9 cellular contexts compared by ENCODE assay signal in the genomic region with DNA sequence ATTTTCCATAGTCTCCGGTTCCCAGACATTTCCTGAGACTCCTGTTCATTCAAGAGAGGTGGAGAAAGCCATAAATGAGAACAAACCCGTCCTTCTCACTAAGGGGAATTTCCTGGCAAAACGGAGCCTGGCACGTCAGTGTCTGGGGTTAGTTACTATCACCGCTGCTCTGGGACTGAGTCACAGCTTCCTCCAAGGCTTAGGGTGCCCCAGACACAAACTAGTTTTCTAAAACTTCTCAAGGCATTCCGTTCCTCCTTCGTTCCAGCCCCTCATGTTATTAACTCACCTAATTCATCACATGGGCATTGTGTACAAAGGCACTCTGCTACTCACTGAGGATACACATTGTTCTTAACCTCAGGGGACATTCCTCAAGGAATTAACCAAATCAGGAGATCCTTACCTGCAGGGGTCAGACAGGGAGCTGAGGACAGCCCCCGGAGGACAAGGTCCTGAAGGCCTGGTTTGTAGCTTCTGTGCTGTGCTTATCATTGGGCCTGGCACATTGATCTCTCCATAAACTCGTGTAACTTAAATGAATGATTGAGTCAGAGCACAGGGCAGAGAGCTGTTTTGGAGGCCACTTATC.
DNase-seq lines count a peak whose midpoint lies in the region; ATAC-seq and TF ChIP-seq lines count a peak whose summit lies in the region.
"Had no signal": no experiment of that assay in that cellular context is flagged by ENCODE, and none has a peak within 500 bp of the region (broad histone marks: within the 10 kb centered on the region; RNA-seq: fewer than 3 reads in every experiment).

No MANE protein-coding gene starts in this region.

- ATAC-seq in GM18909 (IDR thresholded peaks at IDR 0.05; ENCODE audit: poor library complexity, unreplicated experiment) = peak; percentile 67
- ATAC-seq in HG03108 (IDR thresholded peaks at IDR 0.05; ENCODE audit: unreplicated experiment) = peak; percentile 60
- peak; percentile 83 for ATAC-seq in activated B cell treated with CpG ODN at 0.5 μM for 24 hours (ENCODE audit: low read depth)
- peak; percentile 73 for ATAC-seq in effector memory CD8-positive, alpha-beta T cell (replicated peaks)
- ATAC-seq in natural killer cell treated with Interleukin-12 subunit alpha and Interleukin-12 subunit beta and Interleukin-15 and Interleukin-18, amount 100 ng/mL, for 72 hours = peak; percentile 89 to 93

- peak overlapping the region; percentile 13 for H3K4me3 Mint-ChIP-seq in activated B cell treated with CpG ODN at 0.5 μM for 24 hours
- peak overlapping the region; percentile 63 to 69 for H3K4me3 Mint-ChIP-seq in effector memory CD8-positive, alpha-beta T cell
- H3K4me3 Mint-ChIP-seq in natural killer cell treated with Interleukin-12 subunit alpha and Interleukin-12 subunit beta and Interleukin-15 and Interleukin-18, amount 100 ng/mL, for 72 hours = peak overlapping the region; percentile 71
- H3K4me3 Mint-ChIP-seq: activated naive CD4-positive, alpha-beta T cell treated with anti-CD3 and anti-CD28 coated beads, Interleukin-2, amount 50 U/mL, for 24 hours had no signal

- intact Hi-C loops in activated B cell treated with CpG ODN at 0.5 μM for 24 hours (cut with micrococcal nuclease) (no loop called here), vagina (cut with DNase I) (no loop called here)

- POLR2A ChIA-PET in activated B cell treated with CpG ODN at 0.5 μM for 24 hours (lab: Charles Lee) = interaction anchor here (0.7 to 6.7 kb wide), 4 partner anchors 13 to 126 kb away, joined by 3 to 45 read pairs (median 5); a partner anchor contains a TSS

- no peaks in the 10 kb centered on the region for H3K27me3 ChIP-seq in vagina

- H3K27me3 Mint-ChIP-seq in activated B cell treated with CpG ODN at 0.5 μM for 24 hours = peaks cover 3% of the 10 kb centered on the region
- H3K27me3 Mint-ChIP-seq in effector memory CD8-positive, alpha-beta T cell = no peaks in the 10 kb centered on the region
- H3K27me3 Mint-ChIP-seq in natural killer cell treated with Interleukin-12 subunit alpha and Interleukin-12 subunit beta and Interleukin-15 and Interleukin-18, amount 100 ng/mL, for 72 hours = peaks cover 0 to 3% of the 10 kb centered on the region in 2 donors
- H3K27me3 Mint-ChIP-seq: activated naive CD4-positive, alpha-beta T cell treated with anti-CD3 and anti-CD28 coated beads, Interleukin-2, amount 50 U/mL, for 24 hours had no signal

- H3K27ac ChIP-seq in vagina = peak overlapping the region; percentile 83

- TF ChIP-seq CTCF in activated B cell treated with CpG ODN at 0.5 μM for 24 hours (IDR thresholded peaks at IDR 0.05) (no peak), vagina (IDR thresholded peaks at IDR 0.05) (no peak)

- no peaks in the 10 kb centered on the region for H3K9me3 Mint-ChIP-seq in activated B cell treated with CpG ODN at 0.5 μM for 24 hours
- no peaks in the 10 kb centered on the region for H3K9me3 Mint-ChIP-seq in effector memory CD8-positive, alpha-beta T cell
- no peaks in the 10 kb centered on the region for H3K9me3 Mint-ChIP-seq in natural killer cell treated with Interleukin-12 subunit alpha and Interleukin-12 subunit beta and Interleukin-15 and Interleukin-18, amount 100 ng/mL, for 72 hours
- H3K9me3 Mint-ChIP-seq: activated naive CD4-positive, alpha-beta T cell treated with anti-CD3 and anti-CD28 coated beads, Interleukin-2, amount 50 U/mL, for 24 hours had no signal

- CTCF ChIA-PET in activated B cell treated with CpG ODN at 0.5 μM for 24 hours (lab: Charles Lee) = no interaction called here

- no peaks in the 10 kb centered on the region for H3K36me3 ChIP-seq in vagina

- H3K36me3 Mint-ChIP-seq in activated B cell treated with CpG ODN at 0.5 μM for 24 hours (ENCODE audit: low read depth) = no peaks in the 10 kb centered on the region
- peaks cover 11% of the 10 kb centered on the region for H3K36me3 Mint-ChIP-seq in effector memory CD8-positive, alpha-beta T cell (ENCODE audit: insufficient read depth)
- H3K36me3 Mint-ChIP-seq in natural killer cell treated with Interleukin-12 subunit alpha and Interleukin-12 subunit beta and Interleukin-15 and Interleukin-18, amount 100 ng/mL, for 72 hours = no peaks in the 10 kb centered on the region
- H3K36me3 Mint-ChIP-seq: activated naive CD4-positive, alpha-beta T cell treated with anti-CD3 and anti-CD28 coated beads, Interleukin-2, amount 50 U/mL, for 24 hours had no signal

- H3K4me1 Mint-ChIP-seq in activated B cell treated with CpG ODN at 0.5 μM for 24 hours = peaks cover 26% of the 10 kb centered on the region
- H3K4me1 Mint-ChIP-seq in effector memory CD8-positive, alpha-beta T cell (ENCODE audit: low read depth in 2 of 2) = peaks cover 32 to 39% of the 10 kb centered on the region in 2 donors
- H3K4me1 Mint-ChIP-seq in natural killer cell treated with Interleukin-12 subunit alpha and Interleukin-12 subunit beta and Interleukin-15 and Interleukin-18, amount 100 ng/mL, for 72 hours (ENCODE audit: low read depth in 2 of 2) = peaks cover 44 to 45% of the 10 kb centered on the region in 2 donors

- H3K9me3 ChIP-seq in vagina = no peaks in the 10 kb centered on the region

- H3K4me3 ChIP-seq in vagina = no peak overlapping the region

- DNase-seq in activated B cell treated with CpG ODN at 0.5 μM for 24 hours (no peak), vagina (ENCODE audit: extremely low spot score in 2 of 2) (no peak), DMS153 treated with DMSO at 0.1 percent for 48 hours (lab: John Stamatoyannopoulos, UW; ENCODE audit: unreplicated experiment) (no peak), DMS79 treated with DMSO at 0.1 percent for 48 hours (lab: John Stamatoyannopoulos, UW) (no peak)
- peak; percentile 72 to 74 (median 73) for DNase-seq in effector memory CD8-positive, alpha-beta T cell
- DNase-seq in natural killer cell treated with Interleukin-12 subunit alpha and Interleukin-12 subunit beta and Interleukin-15 and Interleukin-18, amount 100 ng/mL, for 72 hours (ENCODE audit: low spot score) = peak; percentile 71

- H3K27ac Mint-ChIP-seq in activated B cell treated with CpG ODN at 0.5 μM for 24 hours = peak overlapping the region; percentile 78
- H3K27ac Mint-ChIP-seq in effector memory CD8-positive, alpha-beta T cell = peak overlapping the region; percentile 97 to 99
- H3K27ac Mint-ChIP-seq in natural killer cell treated with Interleukin-12 subunit alpha and Interleukin-12 subunit beta and Interleukin-15 and Interleukin-18, amount 100 ng/mL, for 72 hours = peak overlapping the region; percentile 87 to 90
- H3K27ac Mint-ChIP-seq: activated naive CD4-positive, alpha-beta T cell treated with anti-CD3 and anti-CD28 coated beads, Interleukin-2, amount 50 U/mL, for 24 hours had no signal

- no peak for TF ChIP-seq POLR2A in vagina (IDR thresholded peaks at IDR 0.05)

- H3K4me1 ChIP-seq in vagina = peaks cover 30% of the 10 kb centered on the region

Comparison
In these comparisons a context has a peak if more than half of its experiments do, and no peak if none do; other contexts are left out.
1. DNase-seq: peak in effector memory CD8-positive, alpha-beta T cell (3 of 3) and natural killer cell treated with Interleukin-12 subunit alpha and Interleukin-12 subunit beta and Interleukin-15 and Interleukin-18, amount 100 ng/mL, for 72 hours (single experiment); none in activated B cell treated with CpG ODN at 0.5 μM for 24 hours (single experiment), vagina (0 of 2), DMS153 treated with DMSO at 0.1 percent for 48 hours (single experiment) and DMS79 treated with DMSO at 0.1 percent for 48 hours (single experiment).
2. H3K4me3 Mint-ChIP-seq: peak in every context shown above with its lines; median percentile 71 in natural killer cell treated with Interleukin-12 subunit alpha and Interleukin-12 subunit beta and Interleukin-15 and Interleukin-18, amount 100 ng/mL, for 72 hours; 66 in effector memory CD8-positive, alpha-beta T cell; 13 in activated B cell treated with CpG ODN at 0.5 μM for 24 hours.
3. Peak in every context shown above with its lines, with median percentiles within 50 percentile points of each other: ATAC-seq and H3K27ac Mint-ChIP-seq.